ENCODE assay signal across 16 cellular contexts in genomic region chr4:77833158-77833724, GRCh38.
"Had no signal": no experiment of that assay in that cellular context is flagged by ENCODE, and none has a peak within 500 bp of the region (broad histone marks: within the 10 kb centered on the region; RNA-seq: fewer than 3 reads in every experiment).

No MANE protein-coding gene starts in this region.

- DNase-seq: activated CD8-positive, alpha-beta memory T cell treated with anti-CD3 and anti-CD28 coated beads, Interleukin-2, amount 10 ng/mL, durations not matched to agents 7 days and 5 days; activated gamma-delta T cell treated with Interleukin-2 at 50 U/mL for 16 hours; activated naive CD8-positive, alpha-beta T cell treated with anti-CD3 and anti-CD28 coated beads, Interleukin-2, amount 10 ng/mL, durations not matched to agents 7 days and 5 days; activated T-cell treated with anti-CD3 and anti-CD28 coated beads, Interleukin-2, amount 50 U/mL, for 4 hours; aorta; effector CD4-positive, alpha-beta T cell; left cardiac atrium; naive thymus-derived CD4-positive, alpha-beta T cell; stimulated activated CD4-positive, alpha-beta T cell treated with anti-CD3 and anti-CD28 coated beads, Interleukin-4, amount 100 ng/mL, for 4 hours; stimulated activated naive CD8-positive, alpha-beta T cell treated with anti-CD3 and anti-CD28 coated beads, Interleukin-15, amount 100 ng/mL, for 72 hours had no signal

- H3K27ac ChIP-seq: cardiac muscle cell, right atrium auricular region, vagina had no signal

- H3K9me3 Mint-ChIP-seq: activated T-cell treated with anti-CD3 and anti-CD28 coated beads, Interleukin-2, amount 50 U/mL, for 4 hours; naive thymus-derived CD4-positive, alpha-beta T cell; stimulated activated naive CD8-positive, alpha-beta T cell treated with anti-CD3 and anti-CD28 coated beads, Interleukin-15, amount 100 ng/mL, for 72 hours had no signal

- H3K36me3 Mint-ChIP-seq: activated CD8-positive, alpha-beta memory T cell treated with anti-CD3 and anti-CD28 coated beads, Interleukin-2, amount 10 ng/mL, durations not matched to agents 7 days and 5 days; naive thymus-derived CD4-positive, alpha-beta T cell had no signal

- H3K4me3 Mint-ChIP-seq: activated CD8-positive, alpha-beta memory T cell treated with anti-CD3 and anti-CD28 coated beads, Interleukin-2, amount 10 ng/mL, durations not matched to agents 7 days and 5 days; activated naive CD8-positive, alpha-beta T cell treated with anti-CD3 and anti-CD28 coated beads, Interleukin-2, amount 10 ng/mL, durations not matched to agents 7 days and 5 days; activated T-cell treated with anti-CD3 and anti-CD28 coated beads, Interleukin-2, amount 50 U/mL, for 4 hours; naive thymus-derived CD4-positive, alpha-beta T cell; stimulated activated naive CD8-positive, alpha-beta T cell treated with anti-CD3 and anti-CD28 coated beads, Interleukin-15, amount 100 ng/mL, for 72 hours had no signal

- H3K4me3 ChIP-seq: cardiac muscle cell, lung, right atrium auricular region, skin epidermis, vagina had no signal

- H3K27me3 Mint-ChIP-seq: activated CD8-positive, alpha-beta memory T cell treated with anti-CD3 and anti-CD28 coated beads, Interleukin-2, amount 10 ng/mL, durations not matched to agents 7 days and 5 days; activated naive CD8-positive, alpha-beta T cell treated with anti-CD3 and anti-CD28 coated beads, Interleukin-2, amount 10 ng/mL, durations not matched to agents 7 days and 5 days; stimulated activated naive CD8-positive, alpha-beta T cell treated with anti-CD3 and anti-CD28 coated beads, Interleukin-15, amount 100 ng/mL, for 72 hours had no signal

- ATAC-seq: activated CD4-positive, CD25-positive, alpha-beta regulatory T cell treated with anti-CD3 and anti-CD28 coated beads, Interleukin-2, amount 50 U/mL, for 24 hours; activated CD8-positive, alpha-beta memory T cell treated with anti-CD3 and anti-CD28 coated beads, Interleukin-2, amount 10 ng/mL, durations not matched to agents 7 days and 5 days; activated T-cell treated with anti-CD3 and anti-CD28 coated beads, Interleukin-2, amount 50 U/mL, for 4 hours; left cardiac atrium; naive thymus-derived CD4-positive, alpha-beta T cell; stimulated activated naive CD8-positive, alpha-beta T cell treated with anti-CD3 and anti-CD28 coated beads, Interleukin-15, amount 100 ng/mL, for 72 hours had no signal

- H3K27ac Mint-ChIP-seq: activated CD8-positive, alpha-beta memory T cell treated with anti-CD3 and anti-CD28 coated beads, Interleukin-2, amount 10 ng/mL, durations not matched to agents 7 days and 5 days; activated naive CD8-positive, alpha-beta T cell treated with anti-CD3 and anti-CD28 coated beads, Interleukin-2, amount 10 ng/mL, durations not matched to agents 7 days and 5 days; naive thymus-derived CD4-positive, alpha-beta T cell; stimulated activated naive CD8-positive, alpha-beta T cell treated with anti-CD3 and anti-CD28 coated beads, Interleukin-15, amount 100 ng/mL, for 72 hours had no signal
